Comparison of ENCODE assay signal across 8 cellular contexts in the genomic region with DNA sequence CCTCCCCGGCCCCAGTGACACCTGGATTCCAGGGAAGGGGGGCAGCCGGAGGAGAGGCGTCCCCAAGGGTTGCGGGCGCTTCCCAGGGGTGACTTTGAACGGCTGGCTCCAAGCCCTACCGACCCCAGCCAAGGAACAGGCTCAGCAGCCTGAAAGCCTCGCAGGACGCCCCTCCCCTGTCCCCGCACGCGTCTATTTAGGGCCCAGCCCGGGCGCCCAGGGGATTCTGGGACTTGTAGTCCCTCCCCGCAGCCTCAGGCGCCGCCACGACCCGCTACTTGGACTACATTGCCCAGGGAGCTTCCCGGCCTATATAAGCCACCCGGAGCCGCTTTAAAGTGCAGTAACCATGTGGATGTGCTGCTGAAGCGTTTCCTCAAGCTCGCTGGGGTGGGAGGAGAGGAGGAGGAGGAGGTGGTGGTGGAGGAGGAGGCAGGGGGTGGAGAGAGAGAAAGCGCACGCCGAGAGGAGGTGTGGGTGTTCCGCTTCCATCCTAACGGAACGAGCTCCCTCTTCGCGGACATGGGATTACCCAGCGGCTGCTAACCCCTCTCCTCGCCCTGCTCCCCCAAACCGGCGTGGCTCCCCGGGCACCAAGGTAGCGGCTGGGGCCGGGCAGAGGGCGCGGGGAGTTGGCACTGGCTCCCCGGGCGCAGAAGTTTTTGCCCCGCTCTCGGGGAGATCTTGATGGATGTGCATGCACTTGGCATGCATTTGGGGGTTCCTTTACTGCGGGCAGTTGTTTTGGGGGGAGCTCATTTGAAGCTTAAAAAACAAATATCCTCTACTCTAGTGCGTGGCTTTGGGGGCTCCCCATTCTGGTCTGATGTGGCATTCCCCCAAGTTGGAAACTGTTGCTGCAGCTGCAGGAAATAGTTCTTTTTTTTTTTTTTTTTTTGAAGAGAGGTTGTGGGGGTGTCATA. TPM values are rescaled to one million over a fixed set of nuclear protein-coding genes. Genes with fewer than 3 reads are reported as not detected.
DNase-seq lines count a peak whose midpoint lies in the region; ATAC-seq and TF ChIP-seq lines count a peak whose summit lies in the region.

Gene ITPR1, plus strand, starts transcription at position 341 of the 923 bp plus-strand sequence. CDS start 23,144 bp downstream, outside the sequence.

- peaks cover 28% of the 10 kb centered on the region for H3K36me3 Mint-ChIP-seq in CD8-positive, alpha-beta T cell

- no peak for TF ChIP-seq CTCF in CD8-positive, alpha-beta T cell (IDR thresholded peaks at IDR 0.05)

- POLR2A ChIA-PET in CD8-positive, alpha-beta T cell (lab: Charles Lee), result interaction anchor here (0.7 to 4.4 kb wide), 21 partner anchors 11 to 1367 kb away, joined by 3 to 67 read pairs (median 5); partner anchors contain the start of genes LRRN1, SUMF1 and TRNT1

- peak within 1 kb of the TSS; percentile 97 for H3K4me3 ChIP-seq in CD8-positive, alpha-beta T cell (ENCODE audit: low read depth, low read length)

- H3K4me3 Mint-ChIP-seq in CD8-positive, alpha-beta T cell, result peak within 1 kb of the TSS; percentile 93

- H3K27me3 ChIP-seq in CD8-positive, alpha-beta T cell (ENCODE audit: insufficient read depth, low read length), result no peaks in the 10 kb centered on the region

- no peaks in the 10 kb centered on the region for H3K36me3 ChIP-seq in CD8-positive, alpha-beta T cell (ENCODE audit: insufficient read depth, low read length)

- intact Hi-C loops in CD8-positive, alpha-beta T cell (cut with DNase I, micrococcal nuclease), result loop anchor here (1.0 to 10.0 kb wide), 16 partner anchors 11 to 1367 kb away; partner anchors contain the start of genes ARL8B (in 2 of the 2), CRBN (in 2 of the 2), EDEM1 (in 2 of the 2) and SETMAR (in 2 of the 2)

- no peaks in the 10 kb centered on the region for H3K27me3 Mint-ChIP-seq in CD8-positive, alpha-beta T cell (ENCODE audit: low read depth)

- peaks cover 48% of the 10 kb centered on the region for H3K4me1 Mint-ChIP-seq in CD8-positive, alpha-beta T cell (ENCODE audit: low read depth)

- H3K4me1 ChIP-seq in CD8-positive, alpha-beta T cell (ENCODE audit: insufficient read depth, low read length), result peaks cover 24% of the 10 kb centered on the region

- CTCF ChIA-PET in CD8-positive, alpha-beta T cell (lab: Charles Lee), result interaction anchor here (0.6 to 3.5 kb wide), 9 partner anchors 10 to 630 kb away, joined by 3 to 22 read pairs (median 4); no protein-coding TSS in a partner anchor

- H3K27ac Mint-ChIP-seq in CD8-positive, alpha-beta T cell, result peak within 1 kb of the TSS; percentile 87

- no peaks in the 10 kb centered on the region for H3K9me3 ChIP-seq in CD8-positive, alpha-beta T cell (ENCODE audit: low read length)

- peak; percentile 84 for ATAC-seq in CD8-positive, alpha-beta T cell
- peak; percentile 95 for ATAC-seq in GM19467 (IDR thresholded peaks at IDR 0.05; ENCODE audit: unreplicated experiment)

- H3K9me3 Mint-ChIP-seq in CD8-positive, alpha-beta T cell, result no peaks in the 10 kb centered on the region

- H3K27ac ChIP-seq in CD8-positive, alpha-beta T cell (ENCODE audit: low read depth, low read length), result peak within 1 kb of the TSS; percentile 75

- DNase-seq in CD8-positive, alpha-beta T cell, result peak; percentile 96 to 99 (median 98)
- DNase-seq in HS-27A (ENCODE audit: low read depth) (peak; percentile 88), NK-92 (lab: John Stamatoyannopoulos, UW; ENCODE audit: unreplicated experiment) (peak; percentile 86), lung microvascular endothelial cell (ENCODE audit: low read depth in 2 of 2) (peak; percentile 98 to 99)
- DNase-seq in activated CD8-positive, alpha-beta memory T cell treated with anti-CD3 and anti-CD28 coated beads for 1 hour (ENCODE audit: extremely low read depth in 1 of 2, low read depth in 1 of 2), result peak; percentile 95 to 98
- DNase-seq in effector CD8-positive, alpha-beta T cell (lab: John Stamatoyannopoulos, UW), result peak; percentile 97
- peak; percentile 93 to 98 (median 98) for DNase-seq in stimulated activated CD4-positive, alpha-beta T cell treated with anti-CD3 and anti-CD28 coated beads, TNF-alpha, amount 100 ng/mL, for 48 hours (ENCODE audit: low read depth in 3 of 3)

RNA-seq across cellular contexts. Expression of gene ITPR1, which starts in this region (rescaled TPM):
- total RNA-seq in CD8-positive, alpha-beta T cell, result 10 to 100 TPM; 57.5 to 62.3 TPM
- 13.9 and 22.6 TPM in 2 replicates for total RNA-seq in lung microvascular endothelial cell

Comparison
In these comparisons a context has a peak if more than half of its experiments do, and no peak if none do; other contexts are left out.
1. Peak in every context shown above with its lines: DNase-seq, ATAC-seq, H3K4me3 ChIP-seq and H3K27ac ChIP-seq.